16 cellular contexts compared by ENCODE assay signal in genomic region chr3:43522702-43523362, GRCh38.
DNase-seq lines count a peak whose midpoint lies in the region; ATAC-seq, FAIRE-seq and TF ChIP-seq lines count a peak whose summit lies in the region.
"Had no signal": no experiment of that assay in that cellular context is flagged by ENCODE, and none has a peak within 500 bp of the region (broad histone marks: within the 10 kb centered on the region; RNA-seq: fewer than 3 reads in every experiment).

No MANE protein-coding gene starts in this region.

- DNase-seq in EH (ENCODE audit: low read depth) (peak; percentile 20), HTR-8/SVneo (ENCODE audit: insufficient read length, low spot score) (peak; percentile 4), astrocyte of the spinal cord (ENCODE audit: low read depth, low spot score) (peak; percentile 11), left colon (no peak), COR-L47 (lab: John Stamatoyannopoulos, UW) (no peak)
- DNase-seq: activated CD4-positive, CD25-positive, alpha-beta regulatory T cell; activated CD8-positive, alpha-beta memory T cell treated with anti-CD3 and anti-CD28 coated beads for 24 hours; CD8-positive, alpha-beta memory T cell; central memory CD4-positive, alpha-beta T cell; glutamatergic neuron; NCI-H1436; NCI-H748 treated with DMSO at 0.1 percent for 48 hours; occipital lobe had no signal

- no peak for FAIRE-seq in HTR-8/SVneo (lab: Jason Lieb, UNC)

- H3K4me3 ChIP-seq in astrocyte of the spinal cord (ENCODE audit: low read depth, low read length): no peak overlapping the region
- H3K4me3 ChIP-seq: right atrium auricular region had no signal

- in situ Hi-C loops in astrocyte of the spinal cord (cut with HindIII; ENCODE audit: low sequenced_read_pairs): no loop called here

- ATAC-seq in left colon (peak; percentile 35), GM18511 (IDR thresholded peaks at IDR 0.05; ENCODE audit: unreplicated experiment) (no peak), HG02870 (IDR thresholded peaks at IDR 0.05; ENCODE audit: unreplicated experiment) (no peak)

- intact Hi-C loops in left colon (cut with DNase I, micrococcal nuclease): no loop called here

- no peak for TF ChIP-seq CTCF in astrocyte of the spinal cord (IDR thresholded peaks at IDR 0.05; ENCODE audit: low read depth, low read length)

Comparison
In these comparisons a context has a peak if more than half of its experiments do, and no peak if none do; other contexts are left out.
1. DNase-seq: peak in EH (single experiment), HTR-8/SVneo (single experiment) and astrocyte of the spinal cord (single experiment); none in left colon (0 of 2) and COR-L47 (single experiment).